Comparison of ENCODE assay signal across 20 cellular contexts in genomic region chr14:55702501-55702900, GRCh38.
"Had no signal": no experiment of that assay in that cellular context is flagged by ENCODE, and none has a peak within 500 bp of the region (broad histone marks: within the 10 kb centered on the region; RNA-seq: fewer than 3 reads in every experiment).

No MANE protein-coding gene starts in this region.

- H3K27me3 ChIP-seq: esophagus squamous epithelium, gastroesophageal sphincter, neutrophil, right lobe of liver, tibial artery, upper lobe of left lung, uterus had no signal

- H3K4me3 ChIP-seq: esophagus squamous epithelium, gastroesophageal sphincter, mucosa of descending colon, psoas muscle, right lobe of liver, tibial artery, upper lobe of left lung, uterus had no signal

- H3K9me3 ChIP-seq: esophagus squamous epithelium, gastroesophageal sphincter, mucosa of descending colon, neutrophil, psoas muscle, right lobe of liver, tibial artery, upper lobe of left lung, uterus had no signal

- H3K4me1 ChIP-seq: gastroesophageal sphincter, right lobe of liver, uterus had no signal

- H3K36me3 ChIP-seq: esophagus squamous epithelium, neutrophil, right lobe of liver, upper lobe of left lung, uterus had no signal

- ATAC-seq: effector memory CD8-positive, alpha-beta T cell; gastroesophageal sphincter; left lobe of liver; mucosa of descending colon; naive thymus-derived CD8-positive, alpha-beta T cell; psoas muscle; right lobe of liver had no signal

- H3K27ac ChIP-seq: epithelial cell of prostate, esophagus squamous epithelium, gastroesophageal sphincter, neutrophil, psoas muscle, right lobe of liver, tibial artery, upper lobe of left lung, uterus had no signal

- DNase-seq: effector memory CD8-positive, alpha-beta T cell; esophagus squamous epithelium; foreskin fibroblast; glutamatergic neuron; islet precursor cell; mammary epithelial cell; mucosa of descending colon; naive thymus-derived CD8-positive, alpha-beta T cell; psoas muscle; retina; right lobe of liver; stimulated activated CD4-positive, alpha-beta T cell treated with anti-CD3 and anti-CD28 coated beads, Interleukin-4, amount 100 ng/mL, for 1 hour; stimulated activated CD8-positive, alpha-beta memory T cell treated with anti-CD3 and anti-CD28 coated beads, Interleukin-4, amount 100 ng/mL, for 48 hours; tibial artery; upper lobe of left lung; uterus had no signal
